Comparison of ENCODE assay signal across 16 cellular contexts in the genomic region with DNA sequence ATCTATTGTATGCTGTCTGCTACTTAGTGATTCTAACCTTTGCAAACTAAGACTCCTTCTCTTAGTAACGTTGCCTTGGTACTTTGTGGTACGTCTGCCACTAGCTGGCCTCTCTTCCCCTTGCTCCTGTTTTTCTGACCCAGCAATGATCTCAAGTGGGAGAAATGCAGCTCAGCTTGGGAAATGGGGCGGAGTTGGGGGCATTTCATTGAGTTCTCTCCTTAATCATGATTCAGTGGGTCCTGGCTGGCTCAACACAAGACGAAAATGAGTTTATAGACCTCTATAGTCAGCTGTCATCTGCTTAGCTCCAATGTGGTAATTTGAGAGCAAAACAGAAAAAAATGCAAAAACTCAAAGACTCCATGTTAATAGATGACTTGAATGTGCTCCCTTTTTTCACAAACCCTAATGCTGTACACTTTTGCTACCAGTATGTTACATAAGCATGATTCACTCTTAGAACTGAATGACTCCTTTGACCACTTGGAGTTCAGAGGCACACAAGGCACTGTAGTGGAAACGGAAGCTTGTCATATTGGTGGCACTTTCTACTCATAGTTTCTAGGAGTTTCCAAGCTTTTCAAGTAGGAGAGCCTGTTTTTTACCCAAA. TPM values are rescaled to one million over a fixed set of nuclear protein-coding genes. Genes with fewer than 3 reads are reported as not detected.
DNase-seq lines count a peak whose midpoint lies in the region; ATAC-seq and TF ChIP-seq lines count a peak whose summit lies in the region.
"Had no signal": no experiment of that assay in that cellular context is flagged by ENCODE, and none has a peak within 500 bp of the region (broad histone marks: within the 10 kb centered on the region; RNA-seq: fewer than 3 reads in every experiment).

No MANE protein-coding gene starts in this region.

- no peak for TF ChIP-seq POLR2A in vagina (IDR thresholded peaks at IDR 0.05)
- TF ChIP-seq POLR2A in spleen (IDR thresholded peaks at IDR 0.05) = no peak

- in situ Hi-C loops in mammary epithelial cell (cut with MboI; ENCODE audit: low sequenced_read_pairs in 2 of 2) (no loop called here), astrocyte of the spinal cord (cut with HindIII; ENCODE audit: low sequenced_read_pairs) (no loop called here)

- no TSS peak for BruUV-seq in mammary epithelial cell (replicated peaks; lab: Mats Ljungman, UMichigan)
- no TSS peak for BruUV-seq in MCF 10A (replicated peaks; lab: Mats Ljungman, UMichigan)

- POLR2A ChIA-PET in MCF 10A (lab: Yijun Ruan, JAX) = no interaction called here
- POLR2A ChIA-PET in activated CD8-positive, alpha-beta T cell treated with anti-CD3 and anti-CD28 coated beads, Interleukin-2, amount 10 ng/mL, durations not matched to agents 7 days and 5 days (lab: Charles Lee) = no interaction called here

- H2BK120ac ChIP-seq in mesendoderm (ENCODE audit: low read depth, low read length) = no peak overlapping the region

- no peaks in the 10 kb centered on the region for H3K79me1 ChIP-seq in mesendoderm (ENCODE audit: low read length)

- H3K4ac ChIP-seq in mesendoderm (ENCODE audit: low read depth, low read length) = no peak overlapping the region

- H3K79me2 ChIP-seq in mammary epithelial cell (ENCODE audit: insufficient read depth, low read length) (no peaks in the 10 kb centered on the region), mesendoderm (ENCODE audit: control insufficient read depth, insufficient read depth, low read length) (no peaks in the 10 kb centered on the region)

- intact Hi-C loops in mammary epithelial cell (cut with micrococcal nuclease) (no loop called here), MCF 10A (cut with micrococcal nuclease) (no loop called here), vagina (cut with DNase I) (no loop called here), spleen (cut with DNase I; ENCODE audit: low total_unique reads) (no loop called here)

- dilution Hi-C loops in mammary epithelial cell (cut with HindIII; ENCODE audit: low sequenced_read_pairs) = no loop called here

- TF ChIP-seq CTCF in mammary epithelial cell (conservative IDR thresholded peaks at IDR 0.05 in 1 of 2, IDR thresholded peaks at IDR 0.05 in 1 of 2; ENCODE audit: extremely low read depth in 1 of 2, insufficient read depth in 1 of 2, low read depth in 1 of 2, low read length in 2 of 2) (no peak), MCF 10A (IDR thresholded peaks at IDR 0.05; ENCODE audit: unreplicated experiment) (no peak), astrocyte of the spinal cord (IDR thresholded peaks at IDR 0.05; ENCODE audit: low read depth, low read length) (no peak), vagina (IDR thresholded peaks at IDR 0.05) (no peak), spleen (IDR thresholded peaks at IDR 0.05 in 8 of 11, conservative IDR thresholded peaks at IDR 0.05 in 3 of 11) (no peak)

- no peak for ATAC-seq in GM18520 (IDR thresholded peaks at IDR 0.05; ENCODE audit: unreplicated experiment)
- ATAC-seq in activated CD8-positive, alpha-beta T cell treated with anti-CD3 and anti-CD28 coated beads, Interleukin-2, amount 10 ng/mL, durations not matched to agents 7 days and 5 days = no peak
- ATAC-seq: A549, left lobe of liver had no signal

- no peaks in the 10 kb centered on the region for H3K9me3 Mint-ChIP-seq in MCF 10A (ENCODE audit: unreplicated experiment)
- H3K9me3 Mint-ChIP-seq in activated CD8-positive, alpha-beta T cell treated with anti-CD3 and anti-CD28 coated beads, Interleukin-2, amount 10 ng/mL, durations not matched to agents 7 days and 5 days (ENCODE audit: insufficient read depth) = no peaks in the 10 kb centered on the region
- H3K9me3 Mint-ChIP-seq: activated CD4-positive, alpha-beta T cell treated with anti-CD3 and anti-CD28 coated beads, Interleukin-2, amount 10 ng/mL, durations not matched to agents 24 days and 14 days had no signal

- H3K27ac ChIP-seq in mammary epithelial cell (ENCODE audit: insufficient read depth, low read depth, low read length) (no peak overlapping the region), mesendoderm (ENCODE audit: low read depth, low read length) (no peak overlapping the region), vagina (peak overlapping the region; percentile 39), spleen (no peak overlapping the region)
- H3K27ac ChIP-seq: A549, coronary artery, SK-N-MC had no signal

- H3K36me3 Mint-ChIP-seq in MCF 10A (ENCODE audit: insufficient read depth, unreplicated experiment) = no peaks in the 10 kb centered on the region
- no peaks in the 10 kb centered on the region for H3K36me3 Mint-ChIP-seq in activated CD8-positive, alpha-beta T cell treated with anti-CD3 and anti-CD28 coated beads, Interleukin-2, amount 10 ng/mL, durations not matched to agents 7 days and 5 days (ENCODE audit: low read depth)

- H3K9me3 ChIP-seq in mammary epithelial cell (replicated peaks; ENCODE audit: insufficient read depth, low read length) = no peaks in the 10 kb centered on the region
- no peaks in the 10 kb centered on the region for H3K9me3 ChIP-seq in vagina
- peaks cover 0 to 3% (median 0%) of the 10 kb centered on the region in 8 donors for H3K9me3 ChIP-seq in spleen
- H3K9me3 ChIP-seq: A549, MG63 had no signal

- H3K4me2 ChIP-seq in mammary epithelial cell (ENCODE audit: insufficient read depth, low read depth, low read length) = no peak overlapping the region
- no peak overlapping the region for H3K4me2 ChIP-seq in mesendoderm (ENCODE audit: low read length)
- H3K4me2 ChIP-seq: A549 had no signal

- WGBS in mammary epithelial cell (ENCODE audit: low coverage, missing lambda C conversion rate) = 84% methylated on average over 5 of the region's 5 CpGs
- WGBS in mesendoderm (ENCODE audit: extremely low coverage, insufficient coverage, low lambda C conversion rate) = no CpG with 5 or more reads among the region's 5 CpGs
- 76 to 87% (median 79%) methylated on average over 5 of the region's 5 CpGs for WGBS in spleen, 5 donors

- CTCF ChIA-PET in mammary epithelial cell (lab: Charles Lee; ENCODE audit: low non-redundant PET) (no interaction called here), MCF 10A (lab: Yijun Ruan, JAX) (no interaction called here)
- CTCF ChIA-PET in activated CD8-positive, alpha-beta T cell treated with anti-CD3 and anti-CD28 coated beads, Interleukin-2, amount 10 ng/mL, durations not matched to agents 7 days and 5 days (lab: Charles Lee) = no interaction called here

- H2BK5ac ChIP-seq in mesendoderm (ENCODE audit: low read length) = no peak overlapping the region

- H3K18ac ChIP-seq in mesendoderm (ENCODE audit: low read length) = no peak overlapping the region

- H3K36me3 ChIP-seq in mammary epithelial cell (ENCODE audit: insufficient read depth, low read length) (no peaks in the 10 kb centered on the region), mesendoderm (ENCODE audit: control insufficient read depth, insufficient read depth, low read length) (no peaks in the 10 kb centered on the region), vagina (no peaks in the 10 kb centered on the region), spleen (no peaks in the 10 kb centered on the region)
- H3K36me3 ChIP-seq: MG63 had no signal

- H3K4me1 Mint-ChIP-seq in MCF 10A (ENCODE audit: insufficient read depth, unreplicated experiment) = no peaks in the 10 kb centered on the region
- no peaks in the 10 kb centered on the region for H3K4me1 Mint-ChIP-seq in activated CD8-positive, alpha-beta T cell treated with anti-CD3 and anti-CD28 coated beads, Interleukin-2, amount 10 ng/mL, durations not matched to agents 7 days and 5 days (ENCODE audit: low read depth)
- H3K4me1 Mint-ChIP-seq: activated CD4-positive, alpha-beta T cell treated with anti-CD3 and anti-CD28 coated beads, Interleukin-2, amount 10 ng/mL, durations not matched to agents 24 days and 14 days had no signal

- H4K20me1 ChIP-seq in mammary epithelial cell (ENCODE audit: insufficient read depth, low read length) = no peaks in the 10 kb centered on the region

- no peak overlapping the region for H4K5ac ChIP-seq in mesendoderm (ENCODE audit: low read length)

- H3K27ac Mint-ChIP-seq in MCF 10A (ENCODE audit: low read depth, unreplicated experiment) = no peak overlapping the region
- no peak overlapping the region for H3K27ac Mint-ChIP-seq in activated CD8-positive, alpha-beta T cell treated with anti-CD3 and anti-CD28 coated beads, Interleukin-2, amount 10 ng/mL, durations not matched to agents 7 days and 5 days
- H3K27ac Mint-ChIP-seq: activated CD4-positive, alpha-beta T cell treated with anti-CD3 and anti-CD28 coated beads, Interleukin-2, amount 10 ng/mL, durations not matched to agents 24 days and 14 days had no signal

- H3K9ac ChIP-seq in mammary epithelial cell (ENCODE audit: insufficient read depth, low read length) (no peak overlapping the region), mesendoderm (ENCODE audit: low read length) (no peak overlapping the region)

- H3K4me3 Mint-ChIP-seq in MCF 10A (ENCODE audit: unreplicated experiment) = no peak overlapping the region
- H3K4me3 Mint-ChIP-seq in activated CD8-positive, alpha-beta T cell treated with anti-CD3 and anti-CD28 coated beads, Interleukin-2, amount 10 ng/mL, durations not matched to agents 7 days and 5 days = no peak overlapping the region
- H3K4me3 Mint-ChIP-seq: activated CD4-positive, alpha-beta T cell treated with anti-CD3 and anti-CD28 coated beads, Interleukin-2, amount 10 ng/mL, durations not matched to agents 24 days and 14 days had no signal

- H2BK15ac ChIP-seq in mesendoderm (replicated peaks; ENCODE audit: low read depth) = no peak overlapping the region

- H2AFZ ChIP-seq in mammary epithelial cell (ENCODE audit: low read depth, low read length) = no peak overlapping the region

- H4K8ac ChIP-seq in mesendoderm (ENCODE audit: low read depth, low read length) = no peak overlapping the region

- no peak overlapping the region for H3K56ac ChIP-seq in mesendoderm (ENCODE audit: low read length)

- H3K4me1 ChIP-seq in mammary epithelial cell (ENCODE audit: insufficient read depth, low read length) (peaks cover 4% of the 10 kb centered on the region), mesendoderm (ENCODE audit: control insufficient read depth, low read depth, low read length) (peaks cover 4% of the 10 kb centered on the region), vagina (peaks cover 10% of the 10 kb centered on the region), spleen (no peaks in the 10 kb centered on the region)
- H3K4me1 ChIP-seq: A549 had no signal

- H2AK5ac ChIP-seq in mesendoderm (ENCODE audit: low read length) = no peak overlapping the region

- H3K27me3 Mint-ChIP-seq in MCF 10A (ENCODE audit: insufficient read depth, unreplicated experiment) = no peaks in the 10 kb centered on the region
- peaks cover 9% of the 10 kb centered on the region for H3K27me3 Mint-ChIP-seq in activated CD8-positive, alpha-beta T cell treated with anti-CD3 and anti-CD28 coated beads, Interleukin-2, amount 10 ng/mL, durations not matched to agents 7 days and 5 days (ENCODE audit: low read depth)
- H3K27me3 Mint-ChIP-seq: activated CD4-positive, alpha-beta T cell treated with anti-CD3 and anti-CD28 coated beads, Interleukin-2, amount 10 ng/mL, durations not matched to agents 24 days and 14 days had no signal

- H3K4me3 ChIP-seq in mammary epithelial cell (replicated peaks in 1 of 3; ENCODE audit: insufficient read depth in 1 of 3, low read depth in 2 of 3, low read length in 3 of 3) (no peak overlapping the region), astrocyte of the spinal cord (ENCODE audit: low read depth, low read length) (no peak overlapping the region), mesendoderm (ENCODE audit: low read length) (no peak overlapping the region), vagina (no peak overlapping the region), spleen (no peak overlapping the region)
- H3K4me3 ChIP-seq: A549, coronary artery, MG63, SK-N-MC had no signal

- no peaks in the 10 kb centered on the region for H3K27me3 ChIP-seq in mammary epithelial cell (ENCODE audit: insufficient read depth, low read length)
- no peaks in the 10 kb centered on the region for H3K27me3 ChIP-seq in mesendoderm (ENCODE audit: insufficient read depth, low read length, poor library complexity)
- H3K27me3 ChIP-seq in vagina = no peaks in the 10 kb centered on the region
- H3K27me3 ChIP-seq in spleen (replicated peaks in 1 of 7) = no peaks in the 10 kb centered on the region
- H3K27me3 ChIP-seq: MG63 had no signal

- H3K23ac ChIP-seq in mesendoderm (ENCODE audit: low read length) = no peak overlapping the region

- DNase-seq in mammary epithelial cell = peak; percentile 82
- DNase-seq in MCF 10A (ENCODE audit: unreplicated experiment) = no peak
- DNase-seq in astrocyte of the spinal cord (ENCODE audit: low read depth, low spot score) = peak; percentile 22
- peak; percentile 39 for DNase-seq in mesendoderm
- DNase-seq in vagina (ENCODE audit: extremely low spot score in 2 of 2) = no peak
- no peak for DNase-seq in activated CD8-positive, alpha-beta T cell treated with anti-CD3 and anti-CD28 coated beads, Interleukin-2, amount 10 ng/mL, durations not matched to agents 7 days and 5 days
- DNase-seq in spleen = no peak
- DNase-seq: activated CD4-positive, alpha-beta T cell treated with anti-CD3 and anti-CD28 coated beads, Interleukin-2, amount 10 ng/mL, durations not matched to agents 24 days and 14 days; activated gamma-delta T cell; MG63; NCI-H524 treated with DMSO at 0.1 percent for 48 hours had no signal

RNA-seq across cellular contexts. Expression of a gene that starts 55.3 kb away (rescaled TPM):
- total RNA-seq in mammary epithelial cell (10 to 100 TPM; 22.3 to 64.8 TPM), MCF 10A (2022) (12.8 and 12.9 TPM in 2 replicates), vagina (11.5 TPM), spleen (10 to 100 TPM in 1 of 7 donors, 1 to 10 TPM in 6; 4.9 to 11.1 (median 8.7) TPM)
- polyA plus RNA-seq in mammary epithelial cell (6.2 TPM), spleen (1 to 10 TPM; 5.1 to 6.2 (median 5.7) TPM)
- polyA minus RNA-seq in mammary epithelial cell = 9.2 TPM
- 95.1 TPM for polyA plus RNA-seq in mesendoderm (2013, experiment 1 of 2)
- 98.8 TPM for polyA plus RNA-seq in mesendoderm (2013, experiment 2 of 2)
- under 1 TPM; 0.71 to 0.83 TPM for total RNA-seq in activated CD8-positive, alpha-beta T cell treated with anti-CD3 and anti-CD28 coated beads, Interleukin-2, amount 10 ng/mL, durations not matched to agents 7 days and 5 days

Comparison
In these comparisons a context has a peak if more than half of its experiments do, and no peak if none do; other contexts are left out.
1. DNase-seq: peak in mammary epithelial cell (single experiment), astrocyte of the spinal cord (single experiment) and mesendoderm (single experiment); none in MCF 10A (single experiment), vagina (0 of 2), activated CD8-positive, alpha-beta T cell treated with anti-CD3 and anti-CD28 coated beads, Interleukin-2, amount 10 ng/mL, durations not matched to agents 7 days and 5 days (single experiment) and spleen (single experiment).